9 cellular contexts compared by ENCODE assay signal in genomic region chr15:69002783-69003182, GRCh38. TPM values are rescaled to one million over a fixed set of nuclear protein-coding genes. Genes with fewer than 3 reads are reported as not detected.
"Had no signal": no experiment of that assay in that cellular context is flagged by ENCODE, and none has a peak within 500 bp of the region (broad histone marks: within the 10 kb centered on the region; RNA-seq: fewer than 3 reads in every experiment).

No MANE protein-coding gene starts in this region.

- FAIRE-seq: G401.6, GM12878, GM12891, GM12892, GM18507, GM19239 had no signal

- DNase-seq: GDM1, GF-D8 had no signal

- H3K4me3 ChIP-seq: GM12878 had no signal

- ATAC-seq: GM12878 had no signal

RNA-seq across cellular contexts. Expression of gene NOX5, which starts 11.7 kb away (rescaled TPM):
- total RNA-seq: G401, GM12878 had no signal
- polyA plus RNA-seq: GM12878 had no signal
